ENCODE assay signal across 11 cellular contexts in the genomic region with DNA sequence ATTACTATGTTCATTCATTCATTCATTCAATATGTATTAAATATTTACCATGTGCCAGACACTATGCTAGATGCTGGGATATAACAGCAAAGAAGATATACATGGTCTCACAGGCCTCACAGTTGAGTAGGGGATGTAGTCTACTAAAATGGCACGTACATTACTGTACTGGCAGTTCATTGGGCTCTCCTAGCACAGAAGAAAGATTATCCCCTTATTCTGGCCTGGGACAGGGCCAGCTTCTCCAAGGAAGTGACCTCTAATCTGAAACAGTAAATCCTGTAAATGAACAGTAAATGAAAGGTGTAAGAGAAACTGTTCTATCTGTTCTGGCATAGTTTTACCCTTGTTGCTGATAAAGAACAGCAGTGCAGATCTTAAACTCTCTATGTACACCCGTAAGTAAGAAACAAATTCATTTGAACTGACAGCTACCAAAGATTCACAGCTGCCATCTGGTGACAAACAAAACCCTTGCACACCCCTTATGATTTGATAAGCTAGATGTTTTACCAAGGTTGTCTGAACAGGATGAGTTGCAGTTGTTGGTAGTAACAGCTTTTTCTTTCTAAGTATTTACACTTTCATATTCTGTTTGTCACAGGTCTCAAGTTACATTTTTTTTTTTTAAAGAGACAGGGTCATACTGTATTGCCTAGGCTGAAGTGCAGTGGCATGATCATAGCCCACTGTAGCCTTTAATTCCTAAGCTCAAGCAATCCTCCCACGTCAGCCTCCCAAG.
A peak's percentile ranks its signal among the peaks of the same experiment; 100 is the strongest.
DNase-seq lines count a peak whose midpoint lies in the region; ATAC-seq and TF ChIP-seq lines count a peak whose summit lies in the region.
"Had no signal": no experiment of that assay in that cellular context is flagged by ENCODE, and none has a peak within 500 bp of the region (broad histone marks: within the 10 kb centered on the region; RNA-seq: fewer than 3 reads in every experiment).

No MANE protein-coding gene starts in this region.

- CTCF ChIA-PET in IMR-90 (lab: Yijun Ruan, JAX): interaction anchor here (0.5 to 1.0 kb wide), 3 partner anchors 12 to 1680 kb away, joined by 3 to 6 read pairs (median 4); no protein-coding TSS in a partner anchor
- CTCF ChIA-PET in activated CD4-positive, alpha-beta memory T cell treated with anti-CD3 and anti-CD28 coated beads for 36 hours (lab: Charles Lee): interaction anchor here (1.1 to 2.1 kb wide), 2 partner anchors 12 to 361 kb away, joined by 3 to 6 read pairs; no protein-coding TSS in a partner anchor

- H3K79me2 ChIP-seq in smooth muscle cell (ENCODE audit: low read depth): no peaks in the 10 kb centered on the region

- no peaks in the 10 kb centered on the region for H3K9me3 Mint-ChIP-seq in activated CD4-positive, alpha-beta memory T cell treated with anti-CD3 and anti-CD28 coated beads for 36 hours

- no peak overlapping the region for H2BK15ac ChIP-seq in IMR-90 (ENCODE audit: low read depth, low read length)

- H3K9me1 ChIP-seq in IMR-90 (ENCODE audit: insufficient read depth, low read length): peaks cover 2% of the 10 kb centered on the region; the same call in 1 of the 2 replicates

- H3K4me2 ChIP-seq in IMR-90 (ENCODE audit: low read depth, low read length) (no peak overlapping the region; the same call in 1 of the 2 replicates), smooth muscle cell (no peak overlapping the region)
- H3K4me2 ChIP-seq: BLaER1 treated with 17β-estradiol and CSF1 and Interleukin-3, amounts not matched to agents 10 nM and 100 nM had no signal

- H3K9ac ChIP-seq in IMR-90 (ENCODE audit: low read depth, low read length) (no peak overlapping the region), smooth muscle cell (ENCODE audit: low read depth) (no peak overlapping the region)
- H3K9ac ChIP-seq: BLaER1 treated with 17β-estradiol and CSF1 and Interleukin-3, amounts not matched to agents 10 nM and 100 nM had no signal

- H3K4me3 ChIP-seq in IMR-90 (ENCODE audit: insufficient read depth, low read depth, low read length) (no peak overlapping the region), ectodermal cell (ENCODE audit: insufficient read depth, low read depth, low read length) (no peak overlapping the region), ascending aorta (no peak overlapping the region), smooth muscle cell (no peak overlapping the region)
- H3K4me3 ChIP-seq: BLaER1 treated with 17β-estradiol and CSF1 and Interleukin-3, amounts not matched to agents 10 nM and 100 nM; MG63 had no signal

- no peaks in the 10 kb centered on the region for H3K4me1 Mint-ChIP-seq in activated CD4-positive, alpha-beta memory T cell treated with anti-CD3 and anti-CD28 coated beads for 36 hours (ENCODE audit: low read depth)

- H2AK9ac ChIP-seq in IMR-90 (replicated peaks; ENCODE audit: low read depth, low read length, poor library complexity): no peak overlapping the region

- POLR2A ChIA-PET in IMR-90 (lab: Charles Lee; ENCODE audit: unreplicated experiment): no interaction called here
- POLR2A ChIA-PET in activated CD4-positive, alpha-beta memory T cell treated with anti-CD3 and anti-CD28 coated beads for 36 hours (lab: Charles Lee): interaction anchor here (0.6 to 0.7 kb wide), 2 partner anchors 79 to 619 kb away, joined by 3 to 5 read pairs; no protein-coding TSS in a partner anchor

- TF ChIP-seq POLR2A in IMR-90 (IDR thresholded peaks at IDR 0.05; ENCODE audit: low read depth, low read length): no peak

- H3K79me1 ChIP-seq in IMR-90 (ENCODE audit: low read depth in 1 of 2, low read length in 2 of 2): no peaks in the 10 kb centered on the region

- intact Hi-C loops in IMR-90 (cut with micrococcal nuclease) (no loop called here), ascending aorta (cut with DNase I) (no loop called here)
- intact Hi-C loops in activated CD4-positive, alpha-beta memory T cell treated with anti-CD3 and anti-CD28 coated beads for 36 hours (cut with micrococcal nuclease): no loop called here

- no peak overlapping the region for H3K4me3 Mint-ChIP-seq in activated CD4-positive, alpha-beta memory T cell treated with anti-CD3 and anti-CD28 coated beads for 36 hours

- H3K4me1 ChIP-seq in IMR-90 (ENCODE audit: control insufficient read depth, insufficient read depth, low read length) (peaks cover 6% of the 10 kb centered on the region; the same call in 1 of the 2 replicates), ectodermal cell (ENCODE audit: control insufficient read depth, insufficient read depth, low read length) (no peaks in the 10 kb centered on the region), ascending aorta (no peaks in the 10 kb centered on the region), smooth muscle cell (ENCODE audit: low read depth) (no peaks in the 10 kb centered on the region)

- no peaks in the 10 kb centered on the region for H3K36me3 ChIP-seq in IMR-90 (ENCODE audit: control insufficient read depth, insufficient read depth, low read length)
- no peaks in the 10 kb centered on the region for H3K36me3 ChIP-seq in ectodermal cell (ENCODE audit: control insufficient read depth, insufficient read depth, low read length)
- no peaks in the 10 kb centered on the region for H3K36me3 ChIP-seq in ascending aorta
- H3K36me3 ChIP-seq in smooth muscle cell (ENCODE audit: low read depth): no peaks in the 10 kb centered on the region
- H3K36me3 ChIP-seq: MG63 had no signal

- H3K4ac ChIP-seq in IMR-90 (ENCODE audit: low read depth, low read length): no peak overlapping the region

- H2BK20ac ChIP-seq in IMR-90 (ENCODE audit: low read depth, low read length): no peak overlapping the region

- dilution Hi-C loops in IMR-90 (cut with HindIII; ENCODE audit: low sequenced_read_pairs, unreplicated experiment): no loop called here

- WGBS in IMR-90 (ENCODE audit: extremely low coverage in 2 of 2, insufficient read length in 1 of 2), 2 experiments: no CpG with 5 or more reads among the region's 3 CpGs
- WGBS in ectodermal cell, 2 experiments: 90 to 94% methylated on average over 3 of the region's 3 CpGs
- WGBS in smooth muscle cell (ENCODE audit: low lambda C conversion rate): 64% methylated on average over 3 of the region's 3 CpGs

- no peak overlapping the region for H2BK5ac ChIP-seq in IMR-90 (ENCODE audit: low read depth, low read length, poor library complexity, severe bottlenecking)

- in situ Hi-C loops in IMR-90 (cut with MboI; ENCODE audit: low sequenced_read_pairs): no loop called here

- no peak overlapping the region for H3K27ac Mint-ChIP-seq in activated CD4-positive, alpha-beta memory T cell treated with anti-CD3 and anti-CD28 coated beads for 36 hours

- no peak overlapping the region for H2AFZ ChIP-seq in IMR-90 (replicated peaks; ENCODE audit: low read length, poor library complexity)
- no peak overlapping the region for H2AFZ ChIP-seq in smooth muscle cell (ENCODE audit: low read depth)

- H3K36me3 Mint-ChIP-seq in activated CD4-positive, alpha-beta memory T cell treated with anti-CD3 and anti-CD28 coated beads for 36 hours: peaks cover 4% of the 10 kb centered on the region

- H3K27me3 ChIP-seq in IMR-90 (ENCODE audit: control insufficient read depth, insufficient read depth, low read length) (no peaks in the 10 kb centered on the region), ectodermal cell (ENCODE audit: control insufficient read depth, insufficient read depth, low read length, poor library complexity, severe bottlenecking) (no peaks in the 10 kb centered on the region), ascending aorta (no peaks in the 10 kb centered on the region), smooth muscle cell (ENCODE audit: low read depth) (no peaks in the 10 kb centered on the region)
- H3K27me3 ChIP-seq: BLaER1 treated with 17β-estradiol and CSF1 and Interleukin-3, amounts not matched to agents 10 nM and 100 nM; MG63 had no signal

- H4K8ac ChIP-seq in IMR-90 (ENCODE audit: low read depth in 2 of 2, low read length in 2 of 2): no peak overlapping the region

- H2AK5ac ChIP-seq in IMR-90 (ENCODE audit: low read depth, low read length): no peak overlapping the region

- H3K56ac ChIP-seq in IMR-90 (ENCODE audit: extremely low read depth, insufficient read depth, low read length): no peak overlapping the region

- H3K27me3 Mint-ChIP-seq in activated CD4-positive, alpha-beta memory T cell treated with anti-CD3 and anti-CD28 coated beads for 36 hours: no peaks in the 10 kb centered on the region

- no peak overlapping the region for H4K91ac ChIP-seq in IMR-90 (ENCODE audit: insufficient read depth, low read depth, low read length)

- no TSS peak for BruUV-seq in IMR-90 (replicated peaks; lab: Mats Ljungman, UMichigan)

- no peak for TF ChIP-seq RAD21 in IMR-90 (IDR thresholded peaks at IDR 0.05; ENCODE audit: low read length)

- no peaks in the 10 kb centered on the region for H3F3A ChIP-seq in smooth muscle cell (ENCODE audit: low read depth)

- H4K20me1 ChIP-seq in IMR-90 (ENCODE audit: insufficient read depth, low read length) (no peaks in the 10 kb centered on the region), smooth muscle cell (ENCODE audit: low read depth) (no peaks in the 10 kb centered on the region)

- ATAC-seq in GM19397 (IDR thresholded peaks at IDR 0.05; ENCODE audit: unreplicated experiment): peak; percentile 56
- ATAC-seq in IMR-90 (ENCODE audit: low read depth): peak; percentile 27

- H4K5ac ChIP-seq in IMR-90 (ENCODE audit: low read depth, low read length): no peak overlapping the region

- no peak overlapping the region for H2BK120ac ChIP-seq in IMR-90 (ENCODE audit: low read depth, low read length)

- peak overlapping the region; percentile 41; the same call in 1 of the 2 replicates for H3K27ac ChIP-seq in 22Rv1
- H3K27ac ChIP-seq in IMR-90 (ENCODE audit: insufficient read depth, low read length): no peak overlapping the region
- peak overlapping the region; percentile 5 for H3K27ac ChIP-seq in ectodermal cell (ENCODE audit: insufficient read depth, low read depth, low read length, poor library complexity, severe bottlenecking)
- H3K27ac ChIP-seq in ascending aorta: no peak overlapping the region
- H3K27ac ChIP-seq in smooth muscle cell (ENCODE audit: low read depth): no peak overlapping the region
- H3K27ac ChIP-seq: BLaER1 treated with 17β-estradiol and CSF1 and Interleukin-3, amounts not matched to agents 10 nM and 100 nM had no signal

- no peak overlapping the region; the same call in 1 of the 2 replicates for H3K14ac ChIP-seq in IMR-90 (replicated peaks; ENCODE audit: low read depth, low read length)

- H3K9me3 ChIP-seq in IMR-90 (ENCODE audit: control insufficient read depth, insufficient read depth, low read length) (no peaks in the 10 kb centered on the region), ectodermal cell (ENCODE audit: control insufficient read depth, low read length) (no peaks in the 10 kb centered on the region), ascending aorta (no peaks in the 10 kb centered on the region), smooth muscle cell (replicated peaks; ENCODE audit: low read depth) (no peaks in the 10 kb centered on the region)
- H3K9me3 ChIP-seq: MG63 had no signal

- H3K23ac ChIP-seq in IMR-90 (ENCODE audit: low read depth, low read length): no peak overlapping the region

- TF ChIP-seq CTCF in 22Rv1 (IDR thresholded peaks at IDR 0.05): no peak; the same call in 1 of the 2 replicates
- TF ChIP-seq CTCF in IMR-90 (conservative IDR thresholded peaks at IDR 0.05; ENCODE audit: low read depth, low read length): no peak
- no peak for TF ChIP-seq CTCF in ascending aorta (IDR thresholded peaks at IDR 0.05)
- TF ChIP-seq CTCF in smooth muscle cell (IDR thresholded peaks at IDR 0.05; ENCODE audit: borderline replicate concordance, insufficient read depth, poor library complexity, severe bottlenecking): no peak

- DNase-seq in IMR-90 (peak; percentile 4), CD1c-positive myeloid dendritic cell (ENCODE audit: extremely low spot score) (no peak), ascending aorta (ENCODE audit: low spot score in 2 of 2) (no peak), smooth muscle cell (lab: John Stamatoyannopoulos, UW; ENCODE audit: unreplicated experiment) (no peak)
- no peak for DNase-seq in activated CD4-positive, alpha-beta memory T cell treated with anti-CD3 and anti-CD28 coated beads for 36 hours
- DNase-seq: MG63, posterior cingulate gyrus had no signal

- H3K18ac ChIP-seq in IMR-90 (ENCODE audit: low read depth, low read length): no peak overlapping the region

Comparison
In these comparisons a context has a peak if more than half of its experiments do, and no peak if none do; other contexts are left out.
1. H3K27ac ChIP-seq: peak in 22Rv1 (single experiment) and ectodermal cell (single experiment); none in IMR-90 (single experiment), ascending aorta (0 of 2) and smooth muscle cell (single experiment).